Comparison of ENCODE assay signal across 21 cellular contexts in genomic region chr7:154426778-154427177, GRCh38.
"Had no signal": no experiment of that assay in that cellular context is flagged by ENCODE, and none has a peak within 500 bp of the region (broad histone marks: within the 10 kb centered on the region; RNA-seq: fewer than 3 reads in every experiment).

No MANE protein-coding gene starts in this region.

- H3K27me3 Mint-ChIP-seq: activated CD4-positive, alpha-beta memory T cell treated with anti-CD3 and anti-CD28 coated beads, Interleukin-2, amount 10 ng/mL, durations not matched to agents 7 days and 5 days; activated CD4-positive, alpha-beta T cell treated with anti-CD3 and anti-CD28 coated beads for 36 hours; activated CD4-positive, alpha-beta T cell treated with anti-CD3 and anti-CD28 coated beads, Interleukin-2, amount 10 ng/mL, durations not matched to agents 24 days and 14 days; activated naive CD4-positive, alpha-beta T cell treated with anti-CD3 and anti-CD28 coated beads, Interleukin-2, amount 10 ng/mL, durations not matched to agents 7 days and 5 days; activated naive CD8-positive, alpha-beta T cell treated with anti-CD3 and anti-CD28 coated beads, Interleukin-2, amount 10 ng/mL, durations not matched to agents 7 days and 5 days; activated T-cell treated with anti-CD3 and anti-CD28 coated beads, Interleukin-2, amount 50 U/mL, for 24 hours had no signal

- H3K4me1 ChIP-seq: colonic mucosa had no signal

- H3K27ac Mint-ChIP-seq: activated CD4-positive, alpha-beta memory T cell treated with anti-CD3 and anti-CD28 coated beads, Interleukin-2, amount 10 ng/mL, durations not matched to agents 7 days and 5 days; activated CD4-positive, alpha-beta T cell treated with anti-CD3 and anti-CD28 coated beads for 36 hours; activated CD4-positive, alpha-beta T cell treated with anti-CD3 and anti-CD28 coated beads, Interleukin-2, amount 10 ng/mL, durations not matched to agents 24 days and 14 days; activated naive CD4-positive, alpha-beta T cell treated with anti-CD3 and anti-CD28 coated beads, Interleukin-2, amount 10 ng/mL, durations not matched to agents 7 days and 5 days; activated naive CD4-positive, alpha-beta T cell treated with anti-CD3 and anti-CD28 coated beads, Interleukin-2, amount 50 U/mL, for 72 hours; activated T-cell treated with anti-CD3 and anti-CD28 coated beads, Interleukin-2, amount 50 U/mL, for 24 hours; activated T-cell treated with anti-CD3 and anti-CD28 coated beads, Interleukin-2, amount 50 U/mL, for 72 hours; endodermal cell had no signal

- DNase-seq: activated CD4-positive, alpha-beta memory T cell treated with anti-CD3 and anti-CD28 coated beads, Interleukin-2, amount 10 ng/mL, durations not matched to agents 7 days and 5 days; activated CD4-positive, alpha-beta T cell treated with anti-CD3 and anti-CD28 coated beads for 36 hours; activated CD4-positive, alpha-beta T cell treated with anti-CD3 and anti-CD28 coated beads, Interleukin-2, amount 10 ng/mL, durations not matched to agents 24 days and 14 days; activated CD4-positive, CD25-positive, alpha-beta regulatory T cell; activated CD4-positive, CD25-positive, alpha-beta regulatory T cell treated with anti-CD3 and anti-CD28 coated beads, Interleukin-2, amount 50 U/mL, for 72 hours; activated CD8-positive, alpha-beta memory T cell treated with anti-CD3 and anti-CD28 coated beads, Interleukin-2, amount 50 U/mL, for 48 hours; activated gamma-delta T cell; activated naive CD4-positive, alpha-beta T cell; activated naive CD4-positive, alpha-beta T cell treated with anti-CD3 and anti-CD28 coated beads, Interleukin-2, amount 10 ng/mL, durations not matched to agents 7 days and 5 days; activated naive CD8-positive, alpha-beta T cell treated with anti-CD3 and anti-CD28 coated beads, Interleukin-2, amount 10 ng/mL, durations not matched to agents 7 days and 5 days; activated T-cell treated with anti-CD3 and anti-CD28 coated beads for 4 hours; activated T-cell treated with anti-CD3 and anti-CD28 coated beads, Interleukin-2, amount 50 U/mL, for 24 hours; activated T-cell treated with anti-CD3 and anti-CD28 coated beads, Interleukin-2, amount 50 U/mL, for 72 hours; brain microvascular endothelial cell; colonic mucosa; effector memory CD4-positive, alpha-beta T cell; endodermal cell; foreskin fibroblast; glutamatergic neuron; T-helper 2 cell had no signal

- H3K4me3 Mint-ChIP-seq: activated CD4-positive, alpha-beta memory T cell treated with anti-CD3 and anti-CD28 coated beads, Interleukin-2, amount 10 ng/mL, durations not matched to agents 7 days and 5 days; activated CD4-positive, alpha-beta T cell treated with anti-CD3 and anti-CD28 coated beads for 36 hours; activated CD4-positive, alpha-beta T cell treated with anti-CD3 and anti-CD28 coated beads, Interleukin-2, amount 10 ng/mL, durations not matched to agents 24 days and 14 days; activated naive CD4-positive, alpha-beta T cell treated with anti-CD3 and anti-CD28 coated beads, Interleukin-2, amount 10 ng/mL, durations not matched to agents 7 days and 5 days; activated naive CD8-positive, alpha-beta T cell treated with anti-CD3 and anti-CD28 coated beads, Interleukin-2, amount 10 ng/mL, durations not matched to agents 7 days and 5 days; activated T-cell treated with anti-CD3 and anti-CD28 coated beads, Interleukin-2, amount 50 U/mL, for 24 hours; activated T-cell treated with anti-CD3 and anti-CD28 coated beads, Interleukin-2, amount 50 U/mL, for 72 hours; endodermal cell had no signal

- H3K27me3 ChIP-seq: brain microvascular endothelial cell, colonic mucosa had no signal

- H3K36me3 Mint-ChIP-seq: activated naive CD4-positive, alpha-beta T cell treated with anti-CD3 and anti-CD28 coated beads, Interleukin-2, amount 10 ng/mL, durations not matched to agents 7 days and 5 days; activated naive CD4-positive, alpha-beta T cell treated with anti-CD3 and anti-CD28 coated beads, Interleukin-2, amount 50 U/mL, for 72 hours; activated naive CD8-positive, alpha-beta T cell treated with anti-CD3 and anti-CD28 coated beads, Interleukin-2, amount 10 ng/mL, durations not matched to agents 7 days and 5 days had no signal

- H3K36me3 ChIP-seq: brain microvascular endothelial cell, colonic mucosa had no signal

- H3K9me3 ChIP-seq: colonic mucosa had no signal

- H3K27ac ChIP-seq: brain microvascular endothelial cell, colonic mucosa had no signal

- H3K4me1 Mint-ChIP-seq: activated CD4-positive, alpha-beta memory T cell treated with anti-CD3 and anti-CD28 coated beads, Interleukin-2, amount 10 ng/mL, durations not matched to agents 7 days and 5 days; activated CD4-positive, alpha-beta T cell treated with anti-CD3 and anti-CD28 coated beads for 36 hours; activated CD4-positive, alpha-beta T cell treated with anti-CD3 and anti-CD28 coated beads, Interleukin-2, amount 10 ng/mL, durations not matched to agents 24 days and 14 days; activated naive CD4-positive, alpha-beta T cell treated with anti-CD3 and anti-CD28 coated beads, Interleukin-2, amount 10 ng/mL, durations not matched to agents 7 days and 5 days; activated naive CD8-positive, alpha-beta T cell treated with anti-CD3 and anti-CD28 coated beads, Interleukin-2, amount 10 ng/mL, durations not matched to agents 7 days and 5 days had no signal

- H3K9me3 Mint-ChIP-seq: endodermal cell had no signal

- H3K4me3 ChIP-seq: colonic mucosa had no signal
